ENCODE assay signal across 1 cellular context in the genomic region with DNA sequence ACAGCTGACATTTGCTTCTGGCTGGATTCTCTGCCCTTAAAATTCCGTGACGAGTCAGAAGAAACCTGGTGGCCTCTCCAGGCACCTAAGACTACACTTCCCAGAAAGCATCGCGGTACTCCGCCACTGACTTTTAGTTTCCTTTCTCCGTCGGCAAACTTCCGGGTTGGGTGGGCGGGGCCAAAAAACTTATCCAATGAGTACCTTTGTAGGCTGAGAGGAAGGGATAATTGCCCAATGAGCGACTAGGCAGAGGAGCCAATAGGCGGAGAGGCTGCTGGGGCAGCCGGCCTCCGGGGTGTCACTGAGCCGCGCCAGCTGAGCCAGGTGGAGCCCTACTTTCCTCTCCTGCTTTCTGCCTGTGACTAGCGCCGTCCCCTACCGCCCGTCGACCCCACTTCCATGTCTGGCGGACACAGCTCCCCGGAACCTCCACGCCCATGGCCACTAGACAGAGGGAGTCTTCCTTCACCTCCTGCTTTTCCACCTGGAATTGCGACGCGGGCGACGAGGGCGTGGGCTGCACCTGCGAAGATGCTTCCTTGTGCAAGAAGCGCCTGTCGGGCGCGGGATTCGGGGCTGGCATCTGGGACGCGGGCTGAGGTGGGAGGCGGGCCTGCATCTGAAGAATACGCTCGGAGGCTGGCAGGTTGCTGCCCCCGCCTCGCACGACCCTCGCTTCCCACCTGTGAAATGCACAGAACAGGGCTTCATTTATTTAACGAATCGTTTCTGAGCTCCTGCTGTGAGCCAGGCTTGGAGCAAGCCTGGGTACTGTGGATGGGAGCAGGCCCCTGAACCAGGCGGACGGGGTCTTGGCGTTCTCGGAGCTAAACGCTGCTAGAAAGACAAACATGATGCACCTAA.
TF ChIP-seq lines count a peak whose summit lies in the region.

No MANE protein-coding gene starts in this region.

TF ChIP-seq in K562, 482 proteins besides CTCF, POLR2A, EP300 and RAD21 (continued from another document and continues in another):
- TF ChIP-seq, protein P1, sequence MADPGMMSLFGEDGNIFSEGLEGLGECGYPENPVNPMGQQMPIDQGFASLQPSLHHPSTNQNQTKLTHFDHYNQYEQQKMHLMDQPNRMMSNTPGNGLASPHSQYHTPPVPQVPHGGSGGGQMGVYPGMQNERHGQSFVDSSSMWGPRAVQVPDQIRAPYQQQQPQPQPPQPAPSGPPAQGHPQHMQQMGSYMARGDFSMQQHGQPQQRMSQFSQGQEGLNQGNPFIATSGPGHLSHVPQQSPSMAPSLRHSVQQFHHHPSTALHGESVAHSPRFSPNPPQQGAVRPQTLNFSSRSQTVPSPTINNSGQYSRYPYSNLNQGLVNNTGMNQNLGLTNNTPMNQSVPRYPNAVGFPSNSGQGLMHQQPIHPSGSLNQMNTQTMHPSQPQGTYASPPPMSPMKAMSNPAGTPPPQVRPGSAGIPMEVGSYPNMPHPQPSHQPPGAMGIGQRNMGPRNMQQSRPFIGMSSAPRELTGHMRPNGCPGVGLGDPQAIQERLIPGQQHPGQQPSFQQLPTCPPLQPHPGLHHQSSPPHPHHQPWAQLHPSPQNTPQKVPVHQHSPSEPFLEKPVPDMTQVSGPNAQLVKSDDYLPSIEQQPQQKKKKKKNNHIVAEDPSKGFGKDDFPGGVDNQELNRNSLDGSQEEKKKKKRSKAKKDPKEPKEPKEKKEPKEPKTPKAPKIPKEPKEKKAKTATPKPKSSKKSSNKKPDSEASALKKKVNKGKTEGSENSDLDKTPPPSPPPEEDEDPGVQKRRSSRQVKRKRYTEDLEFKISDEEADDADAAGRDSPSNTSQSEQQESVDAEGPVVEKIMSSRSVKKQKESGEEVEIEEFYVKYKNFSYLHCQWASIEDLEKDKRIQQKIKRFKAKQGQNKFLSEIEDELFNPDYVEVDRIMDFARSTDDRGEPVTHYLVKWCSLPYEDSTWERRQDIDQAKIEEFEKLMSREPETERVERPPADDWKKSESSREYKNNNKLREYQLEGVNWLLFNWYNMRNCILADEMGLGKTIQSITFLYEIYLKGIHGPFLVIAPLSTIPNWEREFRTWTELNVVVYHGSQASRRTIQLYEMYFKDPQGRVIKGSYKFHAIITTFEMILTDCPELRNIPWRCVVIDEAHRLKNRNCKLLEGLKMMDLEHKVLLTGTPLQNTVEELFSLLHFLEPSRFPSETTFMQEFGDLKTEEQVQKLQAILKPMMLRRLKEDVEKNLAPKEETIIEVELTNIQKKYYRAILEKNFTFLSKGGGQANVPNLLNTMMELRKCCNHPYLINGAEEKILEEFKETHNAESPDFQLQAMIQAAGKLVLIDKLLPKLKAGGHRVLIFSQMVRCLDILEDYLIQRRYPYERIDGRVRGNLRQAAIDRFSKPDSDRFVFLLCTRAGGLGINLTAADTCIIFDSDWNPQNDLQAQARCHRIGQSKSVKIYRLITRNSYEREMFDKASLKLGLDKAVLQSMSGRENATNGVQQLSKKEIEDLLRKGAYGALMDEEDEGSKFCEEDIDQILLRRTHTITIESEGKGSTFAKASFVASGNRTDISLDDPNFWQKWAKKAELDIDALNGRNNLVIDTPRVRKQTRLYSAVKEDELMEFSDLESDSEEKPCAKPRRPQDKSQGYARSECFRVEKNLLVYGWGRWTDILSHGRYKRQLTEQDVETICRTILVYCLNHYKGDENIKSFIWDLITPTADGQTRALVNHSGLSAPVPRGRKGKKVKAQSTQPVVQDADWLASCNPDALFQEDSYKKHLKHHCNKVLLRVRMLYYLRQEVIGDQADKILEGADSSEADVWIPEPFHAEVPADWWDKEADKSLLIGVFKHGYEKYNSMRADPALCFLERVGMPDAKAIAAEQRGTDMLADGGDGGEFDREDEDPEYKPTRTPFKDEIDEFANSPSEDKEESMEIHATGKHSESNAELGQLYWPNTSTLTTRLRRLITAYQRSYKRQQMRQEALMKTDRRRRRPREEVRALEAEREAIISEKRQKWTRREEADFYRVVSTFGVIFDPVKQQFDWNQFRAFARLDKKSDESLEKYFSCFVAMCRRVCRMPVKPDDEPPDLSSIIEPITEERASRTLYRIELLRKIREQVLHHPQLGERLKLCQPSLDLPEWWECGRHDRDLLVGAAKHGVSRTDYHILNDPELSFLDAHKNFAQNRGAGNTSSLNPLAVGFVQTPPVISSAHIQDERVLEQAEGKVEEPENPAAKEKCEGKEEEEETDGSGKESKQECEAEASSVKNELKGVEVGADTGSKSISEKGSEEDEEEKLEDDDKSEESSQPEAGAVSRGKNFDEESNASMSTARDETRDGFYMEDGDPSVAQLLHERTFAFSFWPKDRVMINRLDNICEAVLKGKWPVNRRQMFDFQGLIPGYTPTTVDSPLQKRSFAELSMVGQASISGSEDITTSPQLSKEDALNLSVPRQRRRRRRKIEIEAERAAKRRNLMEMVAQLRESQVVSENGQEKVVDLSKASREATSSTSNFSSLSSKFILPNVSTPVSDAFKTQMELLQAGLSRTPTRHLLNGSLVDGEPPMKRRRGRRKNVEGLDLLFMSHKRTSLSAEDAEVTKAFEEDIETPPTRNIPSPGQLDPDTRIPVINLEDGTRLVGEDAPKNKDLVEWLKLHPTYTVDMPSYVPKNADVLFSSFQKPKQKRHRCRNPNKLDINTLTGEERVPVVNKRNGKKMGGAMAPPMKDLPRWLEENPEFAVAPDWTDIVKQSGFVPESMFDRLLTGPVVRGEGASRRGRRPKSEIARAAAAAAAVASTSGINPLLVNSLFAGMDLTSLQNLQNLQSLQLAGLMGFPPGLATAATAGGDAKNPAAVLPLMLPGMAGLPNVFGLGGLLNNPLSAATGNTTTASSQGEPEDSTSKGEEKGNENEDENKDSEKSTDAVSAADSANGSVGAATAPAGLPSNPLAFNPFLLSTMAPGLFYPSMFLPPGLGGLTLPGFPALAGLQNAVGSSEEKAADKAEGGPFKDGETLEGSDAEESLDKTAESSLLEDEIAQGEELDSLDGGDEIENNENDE (IDR thresholded peaks at IDR 0.05; ENCODE audit: low read depth, low read length) = no peak
- no peak for TF ChIP-seq SREBF2 (CRISPR knock-in tag; IDR thresholded peaks at IDR 0.05)
- TF ChIP-seq OTX1 (CRISPR knock-in tag; IDR thresholded peaks at IDR 0.05) = no peak
- TF ChIP-seq DIDO1 (tag; IDR thresholded peaks at IDR 0.05; ENCODE audit: low read depth) = no peak
- TF ChIP-seq NR2C2 (CRISPR knock-in tag; IDR thresholded peaks at IDR 0.05) = peak; percentile 52; the same call in 1 of the 2 replicates
- peak; percentile 93 for TF ChIP-seq NR2C2 (tag; IDR thresholded peaks at IDR 0.05)
- TF ChIP-seq CREB1 (IDR thresholded peaks at IDR 0.05) = peak; percentile 70; the same call in 1 of the 2 replicates
- peak; percentile 67; the same call in 1 of the 2 replicates for TF ChIP-seq CREB1 (CRISPR knock-in tag; IDR thresholded peaks at IDR 0.05)
- no peak for TF ChIP-seq ZNF408 (CRISPR knock-in tag; IDR thresholded peaks at IDR 0.05; ENCODE audit: low read depth)
- TF ChIP-seq ZNF253 (CRISPR knock-in tag; conservative IDR thresholded peaks at IDR 0.05) = no peak
- no peak for TF ChIP-seq MCM5 (IDR thresholded peaks at IDR 0.05; ENCODE audit: low read depth)
- no peak for TF ChIP-seq ZNF444 (CRISPR knock-in tag; IDR thresholded peaks at IDR 0.05)
- no peak for TF ChIP-seq ZNF431 (CRISPR knock-in tag; IDR thresholded peaks at IDR 0.05)
- TF ChIP-seq LCOR (CRISPR knock-in tag; IDR thresholded peaks at IDR 0.05) = no peak
- TF ChIP-seq ZNF165 (CRISPR knock-in tag; IDR thresholded peaks at IDR 0.05; ENCODE audit: borderline replicate concordance) = no peak
- no peak for TF ChIP-seq KDM1A (IDR thresholded peaks at IDR 0.05)
- TF ChIP-seq ETS2 (tag; IDR thresholded peaks at IDR 0.05; ENCODE audit: borderline replicate concordance, poor library complexity, severe bottlenecking) = no peak
- no peak for TF ChIP-seq TEAD1 (CRISPR knock-in tag; IDR thresholded peaks at IDR 0.05)
- peak; percentile 77 for TF ChIP-seq POLR2G (IDR thresholded peaks at IDR 0.05; ENCODE audit: low read depth, low read length)
- TF ChIP-seq, protein P2, sequence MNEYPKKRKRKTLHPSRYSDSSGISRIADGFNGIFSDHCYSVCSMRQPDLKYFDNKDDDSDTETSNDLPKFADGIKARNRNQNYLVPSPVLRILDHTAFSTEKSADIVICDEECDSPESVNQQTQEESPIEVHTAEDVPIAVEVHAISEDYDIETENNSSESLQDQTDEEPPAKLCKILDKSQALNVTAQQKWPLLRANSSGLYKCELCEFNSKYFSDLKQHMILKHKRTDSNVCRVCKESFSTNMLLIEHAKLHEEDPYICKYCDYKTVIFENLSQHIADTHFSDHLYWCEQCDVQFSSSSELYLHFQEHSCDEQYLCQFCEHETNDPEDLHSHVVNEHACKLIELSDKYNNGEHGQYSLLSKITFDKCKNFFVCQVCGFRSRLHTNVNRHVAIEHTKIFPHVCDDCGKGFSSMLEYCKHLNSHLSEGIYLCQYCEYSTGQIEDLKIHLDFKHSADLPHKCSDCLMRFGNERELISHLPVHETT (CRISPR knock-in tag; conservative IDR thresholded peaks at IDR 0.05 in 1 of 2, IDR thresholded peaks at IDR 0.05 in 1 of 2) = no peak
- TF ChIP-seq ZBTB17 (CRISPR knock-in tag; IDR thresholded peaks at IDR 0.05) = no peak
- TF ChIP-seq, protein P3, sequence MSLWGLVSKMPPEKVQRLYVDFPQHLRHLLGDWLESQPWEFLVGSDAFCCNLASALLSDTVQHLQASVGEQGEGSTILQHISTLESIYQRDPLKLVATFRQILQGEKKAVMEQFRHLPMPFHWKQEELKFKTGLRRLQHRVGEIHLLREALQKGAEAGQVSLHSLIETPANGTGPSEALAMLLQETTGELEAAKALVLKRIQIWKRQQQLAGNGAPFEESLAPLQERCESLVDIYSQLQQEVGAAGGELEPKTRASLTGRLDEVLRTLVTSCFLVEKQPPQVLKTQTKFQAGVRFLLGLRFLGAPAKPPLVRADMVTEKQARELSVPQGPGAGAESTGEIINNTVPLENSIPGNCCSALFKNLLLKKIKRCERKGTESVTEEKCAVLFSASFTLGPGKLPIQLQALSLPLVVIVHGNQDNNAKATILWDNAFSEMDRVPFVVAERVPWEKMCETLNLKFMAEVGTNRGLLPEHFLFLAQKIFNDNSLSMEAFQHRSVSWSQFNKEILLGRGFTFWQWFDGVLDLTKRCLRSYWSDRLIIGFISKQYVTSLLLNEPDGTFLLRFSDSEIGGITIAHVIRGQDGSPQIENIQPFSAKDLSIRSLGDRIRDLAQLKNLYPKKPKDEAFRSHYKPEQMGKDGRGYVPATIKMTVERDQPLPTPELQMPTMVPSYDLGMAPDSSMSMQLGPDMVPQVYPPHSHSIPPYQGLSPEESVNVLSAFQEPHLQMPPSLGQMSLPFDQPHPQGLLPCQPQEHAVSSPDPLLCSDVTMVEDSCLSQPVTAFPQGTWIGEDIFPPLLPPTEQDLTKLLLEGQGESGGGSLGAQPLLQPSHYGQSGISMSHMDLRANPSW (CRISPR knock-in tag; IDR thresholded peaks at IDR 0.05) = no peak
- TF ChIP-seq, protein P4, sequence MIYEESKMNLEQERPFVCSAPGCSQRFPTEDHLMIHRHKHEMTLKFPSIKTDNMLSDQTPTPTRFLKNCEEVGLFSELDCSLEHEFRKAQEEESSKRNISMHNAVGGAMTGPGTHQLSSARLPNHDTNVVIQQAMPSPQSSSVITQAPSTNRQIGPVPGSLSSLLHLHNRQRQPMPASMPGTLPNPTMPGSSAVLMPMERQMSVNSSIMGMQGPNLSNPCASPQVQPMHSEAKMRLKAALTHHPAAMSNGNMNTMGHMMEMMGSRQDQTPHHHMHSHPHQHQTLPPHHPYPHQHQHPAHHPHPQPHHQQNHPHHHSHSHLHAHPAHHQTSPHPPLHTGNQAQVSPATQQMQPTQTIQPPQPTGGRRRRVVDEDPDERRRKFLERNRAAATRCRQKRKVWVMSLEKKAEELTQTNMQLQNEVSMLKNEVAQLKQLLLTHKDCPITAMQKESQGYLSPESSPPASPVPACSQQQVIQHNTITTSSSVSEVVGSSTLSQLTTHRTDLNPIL (CRISPR knock-in tag; IDR thresholded peaks at IDR 0.05) = no peak
- TF ChIP-seq CBFA2T3 (IDR thresholded peaks at IDR 0.05) = no peak
- TF ChIP-seq, protein P5, sequence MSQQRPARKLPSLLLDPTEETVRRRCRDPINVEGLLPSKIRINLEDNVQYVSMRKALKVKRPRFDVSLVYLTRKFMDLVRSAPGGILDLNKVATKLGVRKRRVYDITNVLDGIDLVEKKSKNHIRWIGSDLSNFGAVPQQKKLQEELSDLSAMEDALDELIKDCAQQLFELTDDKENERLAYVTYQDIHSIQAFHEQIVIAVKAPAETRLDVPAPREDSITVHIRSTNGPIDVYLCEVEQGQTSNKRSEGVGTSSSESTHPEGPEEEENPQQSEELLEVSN (IDR thresholded peaks at IDR 0.05; ENCODE audit: borderline replicate concordance in 1 of 2, extremely low read depth in 1 of 2, insufficient read depth in 1 of 2, insufficient read length in 1 of 2, low read depth in 1 of 2, low read length in 1 of 2, poor library complexity in 1 of 2, severe bottlenecking in 1 of 2) = peak; percentile 38 to 83
- TF ChIP-seq ZNF696 (CRISPR knock-in tag; conservative IDR thresholded peaks at IDR 0.05) = no peak
- TF ChIP-seq HDAC2 (IDR thresholded peaks at IDR 0.05) = peak; percentile 79
- TF ChIP-seq GATAD2A (IDR thresholded peaks at IDR 0.05) = no peak
- TF ChIP-seq ZBTB7A (IDR thresholded peaks at IDR 0.05; ENCODE audit: borderline replicate concordance, control insufficient read depth, low read depth, low read length) = no peak
- no peak for TF ChIP-seq BRF1 (IDR thresholded peaks at IDR 0.05; ENCODE audit: borderline replicate concordance, extremely low read depth, insufficient read length)
- TF ChIP-seq SNIP1 (IDR thresholded peaks at IDR 0.05; ENCODE audit: low read depth) = no peak
- TF ChIP-seq, protein P6, sequence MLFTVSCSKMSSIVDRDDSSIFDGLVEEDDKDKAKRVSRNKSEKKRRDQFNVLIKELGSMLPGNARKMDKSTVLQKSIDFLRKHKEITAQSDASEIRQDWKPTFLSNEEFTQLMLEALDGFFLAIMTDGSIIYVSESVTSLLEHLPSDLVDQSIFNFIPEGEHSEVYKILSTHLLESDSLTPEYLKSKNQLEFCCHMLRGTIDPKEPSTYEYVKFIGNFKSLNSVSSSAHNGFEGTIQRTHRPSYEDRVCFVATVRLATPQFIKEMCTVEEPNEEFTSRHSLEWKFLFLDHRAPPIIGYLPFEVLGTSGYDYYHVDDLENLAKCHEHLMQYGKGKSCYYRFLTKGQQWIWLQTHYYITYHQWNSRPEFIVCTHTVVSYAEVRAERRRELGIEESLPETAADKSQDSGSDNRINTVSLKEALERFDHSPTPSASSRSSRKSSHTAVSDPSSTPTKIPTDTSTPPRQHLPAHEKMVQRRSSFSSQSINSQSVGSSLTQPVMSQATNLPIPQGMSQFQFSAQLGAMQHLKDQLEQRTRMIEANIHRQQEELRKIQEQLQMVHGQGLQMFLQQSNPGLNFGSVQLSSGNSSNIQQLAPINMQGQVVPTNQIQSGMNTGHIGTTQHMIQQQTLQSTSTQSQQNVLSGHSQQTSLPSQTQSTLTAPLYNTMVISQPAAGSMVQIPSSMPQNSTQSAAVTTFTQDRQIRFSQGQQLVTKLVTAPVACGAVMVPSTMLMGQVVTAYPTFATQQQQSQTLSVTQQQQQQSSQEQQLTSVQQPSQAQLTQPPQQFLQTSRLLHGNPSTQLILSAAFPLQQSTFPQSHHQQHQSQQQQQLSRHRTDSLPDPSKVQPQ (CRISPR knock-in tag; IDR thresholded peaks at IDR 0.05; ENCODE audit: borderline replicate concordance) = no peak
- TF ChIP-seq, protein P7, sequence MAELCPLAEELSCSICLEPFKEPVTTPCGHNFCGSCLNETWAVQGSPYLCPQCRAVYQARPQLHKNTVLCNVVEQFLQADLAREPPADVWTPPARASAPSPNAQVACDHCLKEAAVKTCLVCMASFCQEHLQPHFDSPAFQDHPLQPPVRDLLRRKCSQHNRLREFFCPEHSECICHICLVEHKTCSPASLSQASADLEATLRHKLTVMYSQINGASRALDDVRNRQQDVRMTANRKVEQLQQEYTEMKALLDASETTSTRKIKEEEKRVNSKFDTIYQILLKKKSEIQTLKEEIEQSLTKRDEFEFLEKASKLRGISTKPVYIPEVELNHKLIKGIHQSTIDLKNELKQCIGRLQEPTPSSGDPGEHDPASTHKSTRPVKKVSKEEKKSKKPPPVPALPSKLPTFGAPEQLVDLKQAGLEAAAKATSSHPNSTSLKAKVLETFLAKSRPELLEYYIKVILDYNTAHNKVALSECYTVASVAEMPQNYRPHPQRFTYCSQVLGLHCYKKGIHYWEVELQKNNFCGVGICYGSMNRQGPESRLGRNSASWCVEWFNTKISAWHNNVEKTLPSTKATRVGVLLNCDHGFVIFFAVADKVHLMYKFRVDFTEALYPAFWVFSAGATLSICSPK (IDR thresholded peaks at IDR 0.05; ENCODE audit: borderline replicate concordance) = no peak
